8 cellular contexts compared by ENCODE assay signal in genomic region chr6:20533746-20534294, GRCh38. TPM values are rescaled to one million over a fixed set of nuclear protein-coding genes. Genes with fewer than 3 reads are reported as not detected.
DNase-seq lines count a peak whose midpoint lies in the region; ATAC-seq and TF ChIP-seq lines count a peak whose summit lies in the region.

No MANE protein-coding gene starts in this region.

- H3K27ac ChIP-seq in coronary artery: peak overlapping the region; percentile 83 to 90

- H3K36me3 Mint-ChIP-seq in osteocyte (ENCODE audit: unreplicated experiment): peaks cover 6% of the 10 kb centered on the region

- peak overlapping the region; percentile 80 for H3K4me3 ChIP-seq in Jurkat, Clone E6-1 (ENCODE audit: low read length)
- peak overlapping the region; percentile 86 for H3K4me3 ChIP-seq in coronary artery

- peak; percentile 5 for ATAC-seq in GM19463 (IDR thresholded peaks at IDR 0.05; ENCODE audit: unreplicated experiment)

- H3K27me3 Mint-ChIP-seq in osteocyte (ENCODE audit: unreplicated experiment): no peaks in the 10 kb centered on the region

- TF ChIP-seq CTCF in coronary artery (IDR thresholded peaks at IDR 0.05) (no peak), osteocyte (IDR thresholded peaks at IDR 0.05) (no peak)

- DNase-seq in Jurkat, Clone E6-1 (ENCODE audit: low read depth, low spot score): no peak
- DNase-seq in coronary artery (ENCODE audit: low spot score) (no peak), osteocyte (ENCODE audit: extremely low spot score, unreplicated experiment) (no peak), T1000 (lab: John Stamatoyannopoulos, UW) (no peak), SW 1271 (lab: John Stamatoyannopoulos, UW) (no peak)
- no peak for DNase-seq in activated CD4-positive, alpha-beta T cell treated with anti-CD3 and anti-CD28 coated beads for 1 hour
- DNase-seq in stimulated activated CD4-positive, alpha-beta T cell treated with anti-CD3 and anti-CD28 coated beads, Interleukin-2, amount 100 ng/mL, for 24 hours: no peak

- H3K4me1 Mint-ChIP-seq in osteocyte (ENCODE audit: unreplicated experiment): peaks cover 21% of the 10 kb centered on the region

- H3K9me3 Mint-ChIP-seq in osteocyte (ENCODE audit: unreplicated experiment): no peaks in the 10 kb centered on the region

- peak overlapping the region; percentile 96 for H3K27ac Mint-ChIP-seq in osteocyte (ENCODE audit: unreplicated experiment)

- peak overlapping the region; percentile 94 for H3K4me3 Mint-ChIP-seq in osteocyte (ENCODE audit: unreplicated experiment)

RNA-seq across cellular contexts. Expression of gene CDKAL1, which starts 0.4 kb away (rescaled TPM):
- polyA plus RNA-seq in Jurkat, Clone E6-1 (2012; ENCODE audit: insufficient read depth, insufficient read length): 12.3 TPM
- 14.8 and 16.2 TPM in 2 replicates for total RNA-seq in osteocyte
